ENCODE assay signal across 18 cellular contexts in genomic region chr14:101313268-101313667, GRCh38.
DNase-seq lines count a peak whose midpoint lies in the region; ATAC-seq, FAIRE-seq and TF ChIP-seq lines count a peak whose summit lies in the region.
"Had no signal": no experiment of that assay in that cellular context is flagged by ENCODE, and none has a peak within 500 bp of the region (broad histone marks: within the 10 kb centered on the region; RNA-seq: fewer than 3 reads in every experiment).

No MANE protein-coding gene starts in this region.

- CTCF ChIA-PET in A549 (lab: Yijun Ruan, JAX): no interaction called here

- no peak overlapping the region for H3K4me3 ChIP-seq in A549
- no peak overlapping the region for H3K4me3 ChIP-seq in H7 (ENCODE audit: insufficient read depth, low read depth, low read length)
- H3K4me3 ChIP-seq in endodermal cell (ENCODE audit: low read length): peak overlapping the region; percentile 30

- no peak for FAIRE-seq in A549 (lab: Jason Lieb, UNC)
- FAIRE-seq: H54 had no signal

- H3K36me3 ChIP-seq in H7 (replicated peaks; ENCODE audit: control insufficient read depth, insufficient read depth, low read length) (no peaks in the 10 kb centered on the region), endodermal cell (ENCODE audit: control insufficient read depth, insufficient read depth, low read length) (peaks cover 7% of the 10 kb centered on the region)

- H3K27ac ChIP-seq in A549 (no peak overlapping the region), endodermal cell (ENCODE audit: low read depth, low read length) (no peak overlapping the region)
- H3K27ac ChIP-seq: RWPE1 had no signal

- no peak overlapping the region for H3K4me2 ChIP-seq in A549

- H3K27ac Mint-ChIP-seq in endodermal cell: no peak overlapping the region
- H3K27ac Mint-ChIP-seq in activated CD4-positive, alpha-beta T cell treated with anti-CD3 and anti-CD28 coated beads, Interleukin-2, amount 10 ng/mL, durations not matched to agents 24 days and 14 days: no peak overlapping the region

- no peak overlapping the region for H3K4me3 Mint-ChIP-seq in endodermal cell
- no peak overlapping the region for H3K4me3 Mint-ChIP-seq in activated CD4-positive, alpha-beta T cell treated with anti-CD3 and anti-CD28 coated beads, Interleukin-2, amount 10 ng/mL, durations not matched to agents 24 days and 14 days

- no peak overlapping the region for H3K9ac ChIP-seq in endodermal cell (ENCODE audit: extremely low read depth, low read length, poor library complexity, severe bottlenecking)

- no peak for TF ChIP-seq POLR2A in A549 (IDR thresholded peaks at IDR 0.05; ENCODE audit: low read length)

- H3K36me3 Mint-ChIP-seq in endodermal cell (ENCODE audit: low read depth): peaks cover 17% of the 10 kb centered on the region
- no peaks in the 10 kb centered on the region for H3K36me3 Mint-ChIP-seq in activated CD4-positive, alpha-beta T cell treated with anti-CD3 and anti-CD28 coated beads, Interleukin-2, amount 10 ng/mL, durations not matched to agents 24 days and 14 days (ENCODE audit: low read depth)

- TF ChIP-seq CTCF in A549 (IDR thresholded peaks at IDR 0.05) (no peak), endodermal cell (conservative IDR thresholded peaks at IDR 0.05) (peak; percentile 64)

- peak; percentile 71 to 74; a peak in 4 of 6 replicates for ATAC-seq in A549

- H3K27me3 ChIP-seq in H7 (ENCODE audit: control insufficient read depth, insufficient read depth, low read length) (no peaks in the 10 kb centered on the region), endodermal cell (ENCODE audit: control insufficient read depth, insufficient read depth, low read length, poor library complexity, severe bottlenecking) (no peaks in the 10 kb centered on the region)

- intact Hi-C loops in activated CD4-positive, alpha-beta T cell treated with anti-CD3 and anti-CD28 coated beads, Interleukin-2, amount 10 ng/mL, durations not matched to agents 24 days and 14 days (cut with micrococcal nuclease): no loop called here

- H3K4me1 ChIP-seq in A549 (no peaks in the 10 kb centered on the region), endodermal cell (ENCODE audit: control insufficient read depth, insufficient read depth, low read length) (no peaks in the 10 kb centered on the region)

- TF ChIP-seq EP300 in A549 (IDR thresholded peaks at IDR 0.05): no peak

- H3K4me1 Mint-ChIP-seq in endodermal cell: peaks cover 2% of the 10 kb centered on the region
- H3K4me1 Mint-ChIP-seq in activated CD4-positive, alpha-beta T cell treated with anti-CD3 and anti-CD28 coated beads, Interleukin-2, amount 10 ng/mL, durations not matched to agents 24 days and 14 days: no peaks in the 10 kb centered on the region

- peaks cover 2% of the 10 kb centered on the region for H3K27me3 Mint-ChIP-seq in endodermal cell (ENCODE audit: insufficient read depth)
- H3K27me3 Mint-ChIP-seq in activated CD4-positive, alpha-beta T cell treated with anti-CD3 and anti-CD28 coated beads, Interleukin-2, amount 10 ng/mL, durations not matched to agents 24 days and 14 days: no peaks in the 10 kb centered on the region

- 44% methylated on average over 6 of the region's 6 CpGs for WGBS in A549 (ENCODE audit: missing lambda C conversion rate)
- 85 to 100% methylated on average over 1 to 6 of the region's 6 CpGs for WGBS in endodermal cell (ENCODE audit: insufficient coverage in 1 of 2, insufficient read length in 1 of 2), 2 experiments

- H3K9me3 ChIP-seq in A549: peaks cover 26% of the 10 kb centered on the region
- H3K9me3 ChIP-seq in endodermal cell (ENCODE audit: control insufficient read depth, low read length): peaks cover 76% of the 10 kb centered on the region

- POLR2A ChIA-PET in A549 (lab: Yijun Ruan, JAX): no interaction called here

- TF ChIP-seq RAD21 in A549 (conservative IDR thresholded peaks at IDR 0.05 in 1 of 2, IDR thresholded peaks at IDR 0.05 in 1 of 2): no peak

- H3K9me3 Mint-ChIP-seq in endodermal cell: peaks cover 50% of the 10 kb centered on the region
- H3K9me3 Mint-ChIP-seq in activated CD4-positive, alpha-beta T cell treated with anti-CD3 and anti-CD28 coated beads, Interleukin-2, amount 10 ng/mL, durations not matched to agents 24 days and 14 days: peaks cover 6% of the 10 kb centered on the region

- no peak for DNase-seq in A549 (ENCODE audit: low read depth in 1 of 2, low spot score in 1 of 2)
- DNase-seq in H7: peak; percentile 32
- DNase-seq in NCI-H69 (lab: John Stamatoyannopoulos, UW): peak; percentile 7
- DNase-seq in endodermal cell: peak; percentile 78
- DNase-seq in cerebellar nuclear complex (lab: John Stamatoyannopoulos, UW): no peak
- DNase-seq in middle frontal gyrus (ENCODE audit: extremely low spot score, low spot score): no peak
- DNase-seq in stimulated activated CD4-positive, alpha-beta T cell treated with anti-CD3 and anti-CD28 coated beads, Interleukin-4, amount 100 ng/mL, for 1 hour: no peak
- no peak for DNase-seq in activated CD4-positive, alpha-beta T cell treated with anti-CD3 and anti-CD28 coated beads, Interleukin-2, amount 10 ng/mL, durations not matched to agents 24 days and 14 days
- DNase-seq: 8988T, C1 segment of cervical spinal cord, GDM1, Karpas-422, NCI-H1417, NCI-H187 treated with DMSO at 0.1 percent for 48 hours, NCI-H345, NCI-H526 treated with DMSO at 0.1 percent for 48 hours had no signal

TF ChIP-seq in A549, 52 proteins besides CTCF, POLR2A, EP300 and RAD21:
- TF ChIP-seq MAX (IDR thresholded peaks at IDR 0.05) (no peak), KDM1A (IDR thresholded peaks at IDR 0.05; ENCODE audit: low read depth) (no peak), HMGXB4 (CRISPR knock-in tag; IDR thresholded peaks at IDR 0.05; ENCODE audit: borderline replicate concordance) (no peak), HOXB5 (CRISPR knock-in tag; IDR thresholded peaks at IDR 0.05) (no peak)

Comparison
In these comparisons a context has a peak if more than half of its experiments do, and no peak if none do; other contexts are left out.
1. DNase-seq: peak in H7 (single experiment), NCI-H69 (single experiment) and endodermal cell (single experiment); none in A549 (0 of 2), cerebellar nuclear complex (0 of 2), middle frontal gyrus (single experiment), stimulated activated CD4-positive, alpha-beta T cell treated with anti-CD3 and anti-CD28 coated beads, Interleukin-4, amount 100 ng/mL, for 1 hour (single experiment) and activated CD4-positive, alpha-beta T cell treated with anti-CD3 and anti-CD28 coated beads, Interleukin-2, amount 10 ng/mL, durations not matched to agents 24 days and 14 days (single experiment).